24 cellular contexts compared by ENCODE assay signal in the genomic region with DNA sequence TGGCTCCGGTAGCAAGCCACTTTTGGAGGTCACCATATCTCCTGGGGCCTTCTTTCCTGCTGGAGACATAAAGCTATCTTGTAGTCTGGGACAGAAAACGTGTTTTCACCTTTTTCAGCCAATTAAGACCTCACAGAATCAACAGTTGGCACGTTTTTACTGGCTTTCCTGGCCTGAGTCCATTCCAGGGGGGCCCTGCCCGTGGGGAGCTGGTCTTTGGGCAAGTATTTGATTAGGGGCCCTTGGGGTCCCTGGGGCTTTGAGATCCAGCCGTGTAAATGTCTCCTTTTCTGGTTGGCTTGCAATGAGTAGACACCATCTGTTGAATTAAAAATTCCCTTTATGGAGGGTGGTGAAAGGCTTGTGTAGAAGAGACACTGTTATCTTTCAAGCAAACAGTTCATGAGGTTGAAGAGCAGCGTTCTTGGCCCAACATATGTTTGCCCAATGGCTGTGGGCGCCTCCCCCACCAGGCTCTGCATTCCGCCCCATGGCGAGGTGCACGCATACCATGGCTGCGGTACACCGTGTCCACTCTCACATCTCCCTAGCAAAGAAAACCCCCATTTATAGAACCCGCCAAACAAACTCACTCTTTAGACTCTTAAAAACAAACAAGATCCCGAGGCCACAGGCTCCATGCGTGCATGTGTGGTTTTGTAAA.
"Had no signal": no experiment of that assay in that cellular context is flagged by ENCODE, and none has a peak within 500 bp of the region (broad histone marks: within the 10 kb centered on the region; RNA-seq: fewer than 3 reads in every experiment).

No MANE protein-coding gene starts in this region.

- H3K4me2 ChIP-seq: hepatocyte had no signal

- H3K27me3 ChIP-seq: esophagus squamous epithelium, hepatocyte, tibial nerve, upper lobe of left lung had no signal

- H3K27ac ChIP-seq: esophagus squamous epithelium, hepatocyte, left ventricle myocardium inferior, lower lobe of right lung, psoas muscle, thoracic aorta, tibial nerve, upper lobe of left lung had no signal

- H3K9me3 ChIP-seq: esophagus squamous epithelium, left ventricle myocardium inferior, lower lobe of right lung, psoas muscle, thoracic aorta, tibial nerve, upper lobe of left lung had no signal

- H3K4me3 ChIP-seq: coronary artery, esophagus squamous epithelium, hepatocyte, left ventricle myocardium inferior, lower lobe of right lung, psoas muscle, skin epidermis, thoracic aorta, tibial nerve, upper lobe of left lung had no signal

- H2AFZ ChIP-seq: hepatocyte had no signal

- H3K4me1 ChIP-seq: esophagus squamous epithelium, left ventricle myocardium inferior, lower lobe of right lung, psoas muscle, tibial nerve, upper lobe of left lung had no signal

- H3K36me3 ChIP-seq: esophagus squamous epithelium, left ventricle myocardium inferior, lower lobe of right lung, thoracic aorta, tibial nerve, upper lobe of left lung had no signal

- FAIRE-seq: endothelial cell of umbilical vein had no signal

- DNase-seq: dermis blood vessel endothelial cell; effector memory CD4-positive, alpha-beta T cell; erythroblast; esophagus squamous epithelium; foreskin melanocyte; left cardiac atrium; left ventricle myocardium inferior; lower lobe of right lung; naive thymus-derived CD8-positive, alpha-beta T cell; nephron progenitor cell; nucleus accumbens; posterior cingulate gyrus; psoas muscle; right cardiac atrium; stimulated activated CD4-positive, alpha-beta T cell treated with anti-CD3 and anti-CD28 coated beads, Interleukin-15, amount 100 ng/mL, for 24 hours; stimulated activated CD4-positive, alpha-beta T cell treated with anti-CD3 and anti-CD28 coated beads, Interleukin-2, amount 100 ng/mL, for 48 hours; stimulated activated naive B cell treated with anti-CD40 and anti-IgM and Interleukin-4, amounts not matched to agents 10 μg/mL and 1 μg/mL and 100 μg/mL, for 72 hours had no signal

- H3K79me2 ChIP-seq: hepatocyte had no signal

- ATAC-seq: left cardiac atrium; lower lobe of right lung; naive thymus-derived CD8-positive, alpha-beta T cell; psoas muscle; right cardiac atrium; stimulated activated naive B cell treated with anti-CD40 and anti-IgM and Interleukin-4, amounts not matched to agents 10 μg/mL and 1 μg/mL and 100 μg/mL, for 72 hours had no signal
